In genomic region chr1:192475970-192476369, GRCh38 we compare ENCODE assay signal across 19 cellular contexts.
A peak's percentile ranks its signal among the peaks of the same experiment; 100 is the strongest.
DNase-seq lines count a peak whose midpoint lies in the region; ATAC-seq, FAIRE-seq and TF ChIP-seq lines count a peak whose summit lies in the region.
"Had no signal": no experiment of that assay in that cellular context is flagged by ENCODE, and none has a peak within 500 bp of the region (broad histone marks: within the 10 kb centered on the region; RNA-seq: fewer than 3 reads in every experiment).

No MANE protein-coding gene starts in this region.

- no peaks in the 10 kb centered on the region for H3K9me3 ChIP-seq in K562 (replicated peaks; ENCODE audit: control insufficient read depth, insufficient read depth, low read depth, low read length)
- peaks cover 2% of the 10 kb centered on the region for H3K9me3 ChIP-seq in right cardiac atrium (ENCODE audit: control insufficient read depth, low read length)
- H3K9me3 ChIP-seq in stomach smooth muscle (ENCODE audit: control insufficient read depth in 2 of 2, low read length in 2 of 2): no peaks in the 10 kb centered on the region
- H3K9me3 ChIP-seq: Caco-2 had no signal

- TF ChIP-seq EP300 in K562 (IDR thresholded peaks at IDR 0.05; ENCODE audit: low read length): no peak

- ATAC-seq in Right ventricle myocardium superior (ENCODE audit: poor library complexity) (peak; percentile 58), K562 (peak; percentile 44), right cardiac atrium (peak; percentile 61 to 63)

- no peaks in the 10 kb centered on the region for H3K9me1 ChIP-seq in K562 (ENCODE audit: control insufficient read depth, insufficient read depth, low read length)

- TF ChIP-seq CTCF in K562 (IDR thresholded peaks at IDR 0.05 in 2 of 3, conservative IDR thresholded peaks at IDR 0.05 in 1 of 3; ENCODE audit: insufficient read depth in 2 of 3, low read depth in 1 of 3, low read length in 3 of 3): no peak

- BruUV-seq in K562 (replicated peaks; lab: Mats Ljungman, UMichigan): no TSS peak

- H3K27me3 ChIP-seq in K562 (ENCODE audit: control insufficient read depth in 2 of 2, insufficient read depth in 2 of 2, low read length in 2 of 2): no peaks in the 10 kb centered on the region; a peak in 1 of 5 replicates
- no peaks in the 10 kb centered on the region for H3K27me3 ChIP-seq in right cardiac atrium (ENCODE audit: control insufficient read depth, insufficient read depth)
- no peaks in the 10 kb centered on the region for H3K27me3 ChIP-seq in stomach smooth muscle (ENCODE audit: control insufficient read depth in 1 of 2, insufficient read depth in 2 of 2, low read length in 2 of 2)

- H3K4me3 ChIP-seq in K562 (no peak overlapping the region), right cardiac atrium (ENCODE audit: low read length) (no peak overlapping the region), stomach smooth muscle (ENCODE audit: low read length in 2 of 2) (no peak overlapping the region)

- no peak overlapping the region for H3K4me2 ChIP-seq in K562 (ENCODE audit: insufficient read depth, low read length)

- in situ Hi-C loops in K562 (cut with MboI): no loop called here

- WGBS in K562 (ENCODE audit: insufficient coverage, low coverage, missing lambda C conversion rate): 6% methylated on average over 3 of the region's 3 CpGs
- 70% methylated on average over 3 of the region's 3 CpGs for WGBS in right cardiac atrium

- no peak for DNase-seq in Right ventricle myocardium superior
- no peak for DNase-seq in cardiac septum (ENCODE audit: low spot score)
- DNase-seq in K562 (ENCODE audit: extremely low read depth in 1 of 4, low spot score in 3 of 4): no peak
- DNase-seq in right cardiac atrium: no peak
- DNase-seq in cerebellar cortex (ENCODE audit: low spot score): no peak
- DNase-seq in activated CD4-positive, alpha-beta T cell treated with anti-CD3 and anti-CD28 coated beads, Interleukin-2, amount 50 U/mL, for 4 hours: no peak
- DNase-seq in AG20443 (ENCODE audit: low spot score): no peak
- DNase-seq: Caco-2; CD4-positive, alpha-beta T cell; DMS153; GDM1; H9; Karpas-422; NCI-H1105; NCI-H1694 treated with DMSO at 0.1 percent for 48 hours; NCI-H510A; NCI-H748 treated with DMSO at 0.1 percent for 48 hours had no signal

- CTCF ChIA-PET in K562 (lab: Yijun Ruan, JAX; ENCODE audit: low intra/inter-chr PET ratio): no interaction called here

- no peaks in the 10 kb centered on the region for H3K79me2 ChIP-seq in K562 (ENCODE audit: control insufficient read depth, insufficient read depth, low read length)

- intact Hi-C loops in Right ventricle myocardium superior (cut with DNase I) (loop anchor here (2.0 to 10.0 kb wide), 4 partner anchors 109 to 649 kb away; partner anchors contain the start of gene CDC73), cardiac septum (cut with DNase I) (loop anchor here (2.0 to 10.0 kb wide), 4 partner anchors 133 to 629 kb away; partner anchors contain the start of gene GLRX2), K562 (cut with micrococcal nuclease) (loop anchor here (5.0 kb wide), 2 partner anchors 541 to 556 kb away; no protein-coding TSS in a partner anchor), right cardiac atrium (cut with DNase I) (loop anchor here (5.0 to 10.0 kb wide), 8 partner anchors 129 to 649 kb away; partner anchors contain the start of gene CDC73 (in 1 of the 4))

- no peaks in the 10 kb centered on the region for H4K20me1 ChIP-seq in K562 (replicated peaks; ENCODE audit: control insufficient read depth, insufficient read depth, low read length)

- H3K4me1 ChIP-seq in K562 (replicated peaks in 1 of 2; ENCODE audit: control insufficient read depth in 2 of 2, insufficient read depth in 2 of 2, low read length in 2 of 2) (no peaks in the 10 kb centered on the region; a peak in 2 of 5 replicates), right cardiac atrium (ENCODE audit: control insufficient read depth, insufficient read depth, low read length) (no peaks in the 10 kb centered on the region), stomach smooth muscle (ENCODE audit: control insufficient read depth, insufficient read depth, low read length) (no peaks in the 10 kb centered on the region)
- H3K4me1 ChIP-seq: Caco-2 had no signal

- H3K36me3 ChIP-seq in K562 (ENCODE audit: control insufficient read depth, insufficient read depth, low read length): no peaks in the 10 kb centered on the region
- H3K36me3 ChIP-seq in stomach smooth muscle (ENCODE audit: control insufficient read depth in 2 of 2, insufficient read depth in 2 of 2, low read length in 2 of 2): no peaks in the 10 kb centered on the region

- H3K27ac ChIP-seq in K562 (ENCODE audit: extremely low read depth, low read depth, low read length): no peak overlapping the region
- peak overlapping the region; percentile 30 for H3K27ac ChIP-seq in right cardiac atrium (ENCODE audit: low read length)
- H3K27ac ChIP-seq in stomach smooth muscle (ENCODE audit: low read length): peak overlapping the region; percentile 26
- H3K27ac ChIP-seq: RWPE1 had no signal

- no peak for TF ChIP-seq RAD21 in K562 (CRISPR knock-in tag; conservative IDR thresholded peaks at IDR 0.05 in 1 of 2, IDR thresholded peaks at IDR 0.05 in 1 of 2)

- POLR2A ChIA-PET in K562 (lab: Yijun Ruan, JAX): no interaction called here

- no peak for FAIRE-seq in K562 (lab: Jason Lieb, UNC)

- no peak for TF ChIP-seq POLR2A in K562 (conservative IDR thresholded peaks at IDR 0.05)

- H3K9ac ChIP-seq in K562 (ENCODE audit: insufficient read depth in 1 of 2, low read depth in 2 of 2, low read length in 2 of 2): no peak overlapping the region
- no peak overlapping the region for H3K9ac ChIP-seq in stomach smooth muscle (ENCODE audit: low read length in 2 of 2)

- H2AFZ ChIP-seq in K562 (ENCODE audit: low read depth, low read length): peak overlapping the region; percentile 72

TF ChIP-seq in K562, 482 proteins besides CTCF, POLR2A, EP300 and RAD21:
- TF ChIP-seq CBX5 (IDR thresholded peaks at IDR 0.05; ENCODE audit: borderline replicate concordance, low read depth): no peak
